ENCODE assay signal across 23 cellular contexts in genomic region chr17:27622160-27622559, GRCh38. TPM values are rescaled to one million over a fixed set of nuclear protein-coding genes. Genes with fewer than 3 reads are reported as not detected.
DNase-seq lines count a peak whose midpoint lies in the region; ATAC-seq, FAIRE-seq and TF ChIP-seq lines count a peak whose summit lies in the region.
"Had no signal": no experiment of that assay in that cellular context is flagged by ENCODE, and none has a peak within 500 bp of the region (broad histone marks: within the 10 kb centered on the region; RNA-seq: fewer than 3 reads in every experiment).

No MANE protein-coding gene starts in this region.

- H3K4me3 ChIP-seq in BLaER1 = no peak overlapping the region

- ATAC-seq in activated CD8-positive, alpha-beta T cell treated with anti-CD3 and anti-CD28 coated beads, Interleukin-2, amount 10 ng/mL, durations not matched to agents 7 days and 5 days = no peak
- no peak for ATAC-seq in activated CD8-positive, alpha-beta T cell treated with anti-CD3 and anti-CD28 coated beads for 36 hours
- no peak for ATAC-seq in naive B cell (ENCODE audit: low read depth in 2 of 2)
- ATAC-seq: HCT116 had no signal

- H3K9me3 ChIP-seq in BLaER1 = peaks cover 9% of the 10 kb centered on the region; the same call in 1 of the 2 replicates

- H3K27me3 Mint-ChIP-seq in activated CD8-positive, alpha-beta T cell treated with anti-CD3 and anti-CD28 coated beads, Interleukin-2, amount 10 ng/mL, durations not matched to agents 7 days and 5 days (ENCODE audit: low read depth) = no peaks in the 10 kb centered on the region
- H3K27me3 Mint-ChIP-seq in activated CD8-positive, alpha-beta T cell treated with anti-CD3 and anti-CD28 coated beads for 36 hours = no peaks in the 10 kb centered on the region
- H3K27me3 Mint-ChIP-seq in naive B cell = no peaks in the 10 kb centered on the region
- H3K27me3 Mint-ChIP-seq: IgD-negative memory B cell had no signal

- no peak for TF ChIP-seq CTCF in activated CD8-positive, alpha-beta T cell treated with anti-CD3 and anti-CD28 coated beads for 36 hours (IDR thresholded peaks at IDR 0.05)

- DNase-seq in activated CD8-positive, alpha-beta T cell treated with anti-CD3 and anti-CD28 coated beads, Interleukin-2, amount 10 ng/mL, durations not matched to agents 7 days and 5 days = no peak
- DNase-seq in activated CD8-positive, alpha-beta T cell treated with anti-CD3 and anti-CD28 coated beads for 36 hours = no peak
- DNase-seq in caudate nucleus (lab: John Stamatoyannopoulos, UW) = no peak
- no peak for DNase-seq in naive B cell
- no peak for DNase-seq in occipital lobe (lab: John Stamatoyannopoulos, UW)
- DNase-seq in urothelium cell line (ENCODE audit: low spot score) = no peak
- no peak for DNase-seq in NCI-H128 (lab: John Stamatoyannopoulos, UW; ENCODE audit: unreplicated experiment)
- DNase-seq: DMS53, GDM1, MV-4-11, NCI-H1105 treated with DMSO at 0.1 percent for 48 hours, NCI-H1694, NCI-H2081 treated with DMSO at 0.1 percent for 48 hours, NCI-H2171 treated with DMSO at 0.1 percent for 48 hours, NCI-H526, OCI-M1 had no signal

- H3K4me1 ChIP-seq in BLaER1 = peaks cover 45% of the 10 kb centered on the region

- H3K36me3 ChIP-seq in BLaER1 = peaks cover 39% of the 10 kb centered on the region

- peaks cover 36% of the 10 kb centered on the region for H3K36me3 Mint-ChIP-seq in activated CD8-positive, alpha-beta T cell treated with anti-CD3 and anti-CD28 coated beads, Interleukin-2, amount 10 ng/mL, durations not matched to agents 7 days and 5 days (ENCODE audit: low read depth)
- H3K36me3 Mint-ChIP-seq in activated CD8-positive, alpha-beta T cell treated with anti-CD3 and anti-CD28 coated beads for 36 hours (ENCODE audit: low read depth) = peaks cover 40% of the 10 kb centered on the region
- no peaks in the 10 kb centered on the region for H3K36me3 Mint-ChIP-seq in naive B cell

- CTCF ChIA-PET in activated CD8-positive, alpha-beta T cell treated with anti-CD3 and anti-CD28 coated beads, Interleukin-2, amount 10 ng/mL, durations not matched to agents 7 days and 5 days (lab: Charles Lee) = interaction anchor here (0.8 to 1.6 kb wide), 5 partner anchors 14 to 268 kb away, joined by 3 to 5 read pairs (median 3); no protein-coding TSS in a partner anchor
- CTCF ChIA-PET in activated CD8-positive, alpha-beta T cell treated with anti-CD3 and anti-CD28 coated beads for 36 hours (lab: Charles Lee) = interaction anchor here (1.9 to 12.1 kb wide), 2 partner anchors 20 to 30 kb away, joined by 4 to 109 read pairs; no protein-coding TSS in a partner anchor

- H3K9ac ChIP-seq in BLaER1 = no peak overlapping the region

- H3K4me2 ChIP-seq in BLaER1 = peak overlapping the region; percentile 63

- intact Hi-C loops in activated CD8-positive, alpha-beta T cell treated with anti-CD3 and anti-CD28 coated beads for 36 hours (cut with micrococcal nuclease) = no loop called here

- no peaks in the 10 kb centered on the region for H3K27me3 ChIP-seq in BLaER1

- no peaks in the 10 kb centered on the region for H4K20me1 ChIP-seq in BLaER1

- no peaks in the 10 kb centered on the region for H3K9me3 Mint-ChIP-seq in activated CD8-positive, alpha-beta T cell treated with anti-CD3 and anti-CD28 coated beads, Interleukin-2, amount 10 ng/mL, durations not matched to agents 7 days and 5 days (ENCODE audit: insufficient read depth)
- H3K9me3 Mint-ChIP-seq in activated CD8-positive, alpha-beta T cell treated with anti-CD3 and anti-CD28 coated beads for 36 hours = no peaks in the 10 kb centered on the region
- H3K9me3 Mint-ChIP-seq in naive B cell = peaks cover 0 to 3% (median 0%) of the 10 kb centered on the region in 7 donors

- POLR2A ChIA-PET in activated CD8-positive, alpha-beta T cell treated with anti-CD3 and anti-CD28 coated beads, Interleukin-2, amount 10 ng/mL, durations not matched to agents 7 days and 5 days (lab: Charles Lee) = interaction anchor here (1.2 to 1.8 kb wide), 2 partner anchors 9 to 12 kb away, joined by 5 read pairs; partner anchors contain the start of gene LGALS9
- POLR2A ChIA-PET in activated CD8-positive, alpha-beta T cell treated with anti-CD3 and anti-CD28 coated beads for 36 hours (lab: Charles Lee) = no interaction called here

- H3K4me1 Mint-ChIP-seq in activated CD8-positive, alpha-beta T cell treated with anti-CD3 and anti-CD28 coated beads, Interleukin-2, amount 10 ng/mL, durations not matched to agents 7 days and 5 days (ENCODE audit: low read depth) = peaks cover 15% of the 10 kb centered on the region
- peaks cover 12% of the 10 kb centered on the region for H3K4me1 Mint-ChIP-seq in activated CD8-positive, alpha-beta T cell treated with anti-CD3 and anti-CD28 coated beads for 36 hours (ENCODE audit: low read depth)
- H3K4me1 Mint-ChIP-seq in naive B cell = peaks cover 11 to 30% (median 21%) of the 10 kb centered on the region in 3 donors

- 0 out of 2 replicates have a peak overlapping the region, but pooled peaks have one; percentile 35 for H3K27ac ChIP-seq in BLaER1
- H3K27ac ChIP-seq in caudate nucleus (ENCODE audit: low read depth, low read length) = peak overlapping the region; percentile 19

- FAIRE-seq in urothelium cell line (lab: Jason Lieb, UNC) = no peak
- FAIRE-seq: A204.1, D721Med, GM19239, H1 had no signal

- peak overlapping the region; percentile 57 for H3K27ac Mint-ChIP-seq in activated CD8-positive, alpha-beta T cell treated with anti-CD3 and anti-CD28 coated beads, Interleukin-2, amount 10 ng/mL, durations not matched to agents 7 days and 5 days
- H3K27ac Mint-ChIP-seq in activated CD8-positive, alpha-beta T cell treated with anti-CD3 and anti-CD28 coated beads for 36 hours = no peak overlapping the region
- H3K27ac Mint-ChIP-seq in naive B cell = peak overlapping the region in 3 of 6 donors; percentile 65 to 92 (median 83)
- H3K27ac Mint-ChIP-seq: IgD-negative memory B cell had no signal

- H3K4me3 Mint-ChIP-seq in activated CD8-positive, alpha-beta T cell treated with anti-CD3 and anti-CD28 coated beads, Interleukin-2, amount 10 ng/mL, durations not matched to agents 7 days and 5 days = no peak overlapping the region
- no peak overlapping the region for H3K4me3 Mint-ChIP-seq in activated CD8-positive, alpha-beta T cell treated with anti-CD3 and anti-CD28 coated beads for 36 hours
- peak overlapping the region in 5 of 8 donors; percentile 16 to 77 (median 68) for H3K4me3 Mint-ChIP-seq in naive B cell
- H3K4me3 Mint-ChIP-seq: IgD-negative memory B cell had no signal

RNA-seq across cellular contexts. Expression of gene LGALS9, which starts 8.8 kb away (rescaled TPM):
- total RNA-seq in activated CD8-positive, alpha-beta T cell treated with anti-CD3 and anti-CD28 coated beads, Interleukin-2, amount 10 ng/mL, durations not matched to agents 7 days and 5 days = 100 to 1,000 TPM; 160 to 173 TPM
- total RNA-seq in activated CD8-positive, alpha-beta T cell treated with anti-CD3 and anti-CD28 coated beads for 36 hours = 10 to 100 TPM; 17.3 to 18.4 TPM
- polyA plus RNA-seq in naive B cell (ENCODE audit: low read depth in 6 of 6) = 100 to 1,000 TPM in 2 of 6 donors, 10 to 100 TPM in 4; 70.6 to 109 (median 91.5) TPM
- 1.9 TPM for total RNA-seq in occipital lobe

Comparison
In these comparisons a context has a peak if more than half of its experiments do, and no peak if none do; other contexts are left out.
1. RNA of gene LGALS9, which starts 8.8 kb away (total RNA-seq): 160 to 173 TPM in activated CD8-positive, alpha-beta T cell treated with anti-CD3 and anti-CD28 coated beads, Interleukin-2, amount 10 ng/mL, durations not matched to agents 7 days and 5 days; 17.3 to 18.4 TPM in activated CD8-positive, alpha-beta T cell treated with anti-CD3 and anti-CD28 coated beads for 36 hours and 1.9 TPM in occipital lobe (single experiment); every median in the first group is over 4 times any median in the second.
2. H3K4me3 Mint-ChIP-seq: peak in naive B cell (5 of 8); none in activated CD8-positive, alpha-beta T cell treated with anti-CD3 and anti-CD28 coated beads, Interleukin-2, amount 10 ng/mL, durations not matched to agents 7 days and 5 days (single experiment) and activated CD8-positive, alpha-beta T cell treated with anti-CD3 and anti-CD28 coated beads for 36 hours (single experiment).